21 cellular contexts compared by ENCODE assay signal in the genomic region with DNA sequence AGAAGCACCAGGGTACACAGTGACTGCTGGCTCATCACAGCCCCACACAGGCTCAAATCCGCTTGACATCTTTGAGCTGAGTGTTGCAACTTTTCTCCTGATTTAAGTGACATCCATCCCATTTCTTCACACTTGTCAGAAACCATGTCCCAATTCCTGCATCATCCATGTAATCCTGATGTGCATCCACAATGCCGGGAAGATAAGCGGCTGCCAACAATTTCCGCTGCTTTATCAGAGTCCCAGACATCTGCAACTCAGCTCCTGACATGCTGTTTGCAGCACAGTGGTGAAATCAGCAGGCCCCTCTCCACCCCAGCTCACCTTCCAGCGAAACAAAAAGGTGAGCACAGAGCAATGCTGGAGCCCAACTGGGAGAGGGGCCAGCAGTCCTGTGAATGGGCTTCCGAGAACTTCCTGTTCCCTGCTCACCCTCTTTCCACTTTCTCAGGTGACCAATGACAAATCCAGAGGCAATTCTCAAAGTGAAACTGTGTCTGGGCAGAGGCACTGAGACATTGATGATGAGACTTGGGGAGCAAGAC.
"Had no signal": no experiment of that assay in that cellular context is flagged by ENCODE, and none has a peak within 500 bp of the region (broad histone marks: within the 10 kb centered on the region; RNA-seq: fewer than 3 reads in every experiment).

No MANE protein-coding gene starts in this region.

- H3K36me3 ChIP-seq: MG63, SJSA1 had no signal

- H3K27ac ChIP-seq: SJSA1, SK-N-MC had no signal

- ATAC-seq: T-helper 17 cell had no signal

- DNase-seq: KBM-7, MG63, NCI-H1092, NCI-H1436, NCI-H187, NCI-H2029, NCI-H2081 treated with DMSO at 0.1 percent for 48 hours, NCI-H2171, NCI-H226, NCI-H446 treated with DMSO at 0.1 percent for 48 hours, NCI-H510A treated with DMSO at 0.1 percent for 48 hours, NCI-H526, NCI-H82, Right ventricle myocardium superior, RPMI8226, SIG-M5, T-helper 1 cell, T-helper 17 cell had no signal

- H3K4me3 Mint-ChIP-seq: T-helper 17 cell had no signal

- H3K4me1 Mint-ChIP-seq: T-helper 17 cell had no signal

- H3K4me3 ChIP-seq: MG63, SJSA1, SK-N-MC had no signal

- H3K27ac Mint-ChIP-seq: T-helper 17 cell had no signal

- FAIRE-seq: RCC 7860 had no signal

- H3K4me1 ChIP-seq: SJSA1 had no signal

- H3K27me3 Mint-ChIP-seq: T-helper 17 cell had no signal

- H3K27me3 ChIP-seq: MG63, SJSA1 had no signal
